In genomic region chr19:4518345-4519171, GRCh38 we compare ENCODE assay signal across 10 cellular contexts. TPM values are rescaled to one million over a fixed set of nuclear protein-coding genes. Genes with fewer than 3 reads are reported as not detected.
DNase-seq lines count a peak whose midpoint lies in the region; ATAC-seq and TF ChIP-seq lines count a peak whose summit lies in the region.
"Had no signal": no experiment of that assay in that cellular context is flagged by ENCODE, and none has a peak within 500 bp of the region (broad histone marks: within the 10 kb centered on the region; RNA-seq: fewer than 3 reads in every experiment).

Gene PLIN4, minus strand, starts transcription at chr19:4518486. Its CDS starts 214 bp downstream, at chr19:4518272.

- TF ChIP-seq CTCF in GM23338 (conservative IDR thresholded peaks at IDR 0.05; ENCODE audit: low read depth in 2 of 2) = no peak
- no peak for TF ChIP-seq CTCF in left ventricle myocardium inferior (IDR thresholded peaks at IDR 0.05; ENCODE audit: borderline replicate concordance)
- no peak for TF ChIP-seq CTCF in glutamatergic neuron (IDR thresholded peaks at IDR 0.05; ENCODE audit: partially characterized antibody, unreplicated experiment)

- no peaks in the 10 kb centered on the region for H3K9me2 ChIP-seq in GM23338 (ENCODE audit: insufficient read depth)

- H4K20me1 ChIP-seq in GM23338 (replicated peaks; ENCODE audit: insufficient read depth) = no peaks in the 10 kb centered on the region; the same call in 1 of the 2 replicates

- H3K27me3 ChIP-seq in GM23338 (ENCODE audit: insufficient read depth) (peaks cover 29% of the 10 kb centered on the region; the same call in 1 of the 2 replicates), left ventricle myocardium inferior (ENCODE audit: low read depth) (peaks cover 28% of the 10 kb centered on the region)

- H3K36me3 ChIP-seq in GM23338 (ENCODE audit: insufficient read depth) (no peaks in the 10 kb centered on the region), left ventricle myocardium inferior (peaks cover 18% of the 10 kb centered on the region)

- no peak within 1 kb of the TSS for H3K27ac Mint-ChIP-seq in GM23338
- no peak within 1 kb of the TSS for H3K27ac Mint-ChIP-seq in glutamatergic neuron (ENCODE audit: unreplicated experiment)

- no peak within 1 kb of the TSS for H3K4me2 ChIP-seq in GM23338

- H3K27me3 Mint-ChIP-seq in GM23338 (ENCODE audit: insufficient read depth, low read depth, poor library complexity) (peaks cover 41% of the 10 kb centered on the region), glutamatergic neuron (ENCODE audit: unreplicated experiment) (peaks cover 2% of the 10 kb centered on the region)

- H3K4me3 Mint-ChIP-seq in GM23338 (no peak within 1 kb of the TSS), glutamatergic neuron (ENCODE audit: unreplicated experiment) (no peak within 1 kb of the TSS)

- peak; percentile 53 for DNase-seq in GM23338 (ENCODE audit: low spot score)
- peak; percentile 61 for DNase-seq in astrocyte of the hippocampus (ENCODE audit: low read depth, low spot score)
- DNase-seq in left ventricle myocardium inferior = peak; percentile 85
- DNase-seq in putamen (ENCODE audit: low spot score) = peak; percentile 56
- no peak for DNase-seq in AML-193 (lab: John Stamatoyannopoulos, UW)
- no peak for DNase-seq in glomerular visceral epithelial cell (ENCODE audit: extremely low spot score)
- no peak for DNase-seq in NCI-H1092 (lab: John Stamatoyannopoulos, UW)
- DNase-seq in glutamatergic neuron = no peak
- DNase-seq: activated CD8-positive, alpha-beta memory T cell treated with anti-CD3 and anti-CD28 coated beads, Interleukin-2, amount 50 U/mL, for 4 hours; DND-41 had no signal

- H3K4me1 Mint-ChIP-seq in GM23338 (peaks cover 4% of the 10 kb centered on the region), glutamatergic neuron (ENCODE audit: low read depth, unreplicated experiment) (no peaks in the 10 kb centered on the region)

- H2AFZ ChIP-seq in GM23338 = peak within 1 kb of the TSS; percentile 74; the same call in 1 of the 2 replicates

- peak; percentile 66 for ATAC-seq in GM23338

- H3K79me2 ChIP-seq in GM23338 (replicated peaks; ENCODE audit: insufficient read depth) = no peaks in the 10 kb centered on the region

- H3K9me3 ChIP-seq in left ventricle myocardium inferior (replicated peaks) = no peaks in the 10 kb centered on the region

- H3K36me3 Mint-ChIP-seq in GM23338 (ENCODE audit: low read depth) = peaks cover 2% of the 10 kb centered on the region; the same call in 1 of the 3 replicates
- no peaks in the 10 kb centered on the region for H3K36me3 Mint-ChIP-seq in glutamatergic neuron (ENCODE audit: unreplicated experiment)

- intact Hi-C loops in left ventricle myocardium inferior (cut with micrococcal nuclease) = no loop called here

- H3K9me3 Mint-ChIP-seq in GM23338 = peaks cover 3% of the 10 kb centered on the region; the same call in 2 of the 3 replicates
- peaks cover 3% of the 10 kb centered on the region for H3K9me3 Mint-ChIP-seq in glutamatergic neuron (ENCODE audit: unreplicated experiment)

- H3K27ac ChIP-seq in GM23338 (ENCODE audit: low read depth) (no peak within 1 kb of the TSS), left ventricle myocardium inferior (replicated peaks) (peak within 1 kb of the TSS; percentile 96)

- H3K4me3 ChIP-seq in GM23338 = no peak within 1 kb of the TSS
- H3K4me3 ChIP-seq in left ventricle myocardium inferior = peak within 1 kb of the TSS; percentile 74

- H3K4me1 ChIP-seq in GM23338 (ENCODE audit: insufficient read depth) (no peaks in the 10 kb centered on the region), left ventricle myocardium inferior (peaks cover 56% of the 10 kb centered on the region)

- no peaks in the 10 kb centered on the region for H3F3A ChIP-seq in GM23338 (replicated peaks; ENCODE audit: low read depth)

TF ChIP-seq in GM23338, 12 proteins besides CTCF, POLR2A, EP300 and RAD21 (continues in another document):
- no peak for TF ChIP-seq CREB1 (CRISPR knock-in tag; IDR thresholded peaks at IDR 0.05; ENCODE audit: low read depth)
- TF ChIP-seq ETS1 (IDR thresholded peaks at IDR 0.05) = no peak
- TF ChIP-seq EZH2phosphoT487 (IDR thresholded peaks at IDR 0.05; ENCODE audit: unreplicated experiment) = no peak
- TF ChIP-seq ZNF114 (CRISPR knock-in tag; IDR thresholded peaks at IDR 0.05) = no peak
- no peak for TF ChIP-seq STAT1 (IDR thresholded peaks at IDR 0.05; ENCODE audit: unreplicated experiment)
- no peak for TF ChIP-seq POLR2AphosphoS5 (IDR thresholded peaks at IDR 0.05; ENCODE audit: low read depth)
- no peak for TF ChIP-seq EZH2 (IDR thresholded peaks at IDR 0.05; ENCODE audit: low read depth, unreplicated experiment)
- TF ChIP-seq NANOG (IDR thresholded peaks at IDR 0.05; ENCODE audit: borderline replicate concordance) = no peak
- TF ChIP-seq REST (IDR thresholded peaks at IDR 0.05; ENCODE audit: unreplicated experiment) = no peak

RNA-seq across cellular contexts. Expression of gene PLIN4, which starts in this region (rescaled TPM):
- 0.59 and 0.70 TPM in 2 replicates for total RNA-seq in GM23338 (2014; rRNA removed; shearing (Covaris generic))
- polyA plus RNA-seq in GM23338 (2016; fragmentation: Nextera tagmentation; extraction: Ambion mirVana) = 0.19 and 0.21 TPM in 2 replicates
- total RNA-seq in left ventricle myocardium inferior (162 TPM), glutamatergic neuron (ENCODE audit: unreplicated experiment) (0.27 TPM)

Comparison
In these comparisons a context has a peak if more than half of its experiments do, and no peak if none do; other contexts are left out.
1. RNA of gene PLIN4 (total RNA-seq): 162 TPM in left ventricle myocardium inferior (single experiment); 0.59 to 0.70 TPM in GM23338 and 0.27 TPM in glutamatergic neuron (single experiment); every median in the first group is over 10 times any median in the second.
2. Peak in DNase-seq and ATAC-seq in GM23338; RNA of the gene not detected or under 1 TPM.
3. DNase-seq: peak in astrocyte of the hippocampus (single experiment), left ventricle myocardium inferior (single experiment) and putamen (single experiment); none in AML-193 (0 of 2), glomerular visceral epithelial cell (single experiment), NCI-H1092 (single experiment) and glutamatergic neuron (single experiment).